19 cellular contexts compared by ENCODE assay signal in the genomic region with DNA sequence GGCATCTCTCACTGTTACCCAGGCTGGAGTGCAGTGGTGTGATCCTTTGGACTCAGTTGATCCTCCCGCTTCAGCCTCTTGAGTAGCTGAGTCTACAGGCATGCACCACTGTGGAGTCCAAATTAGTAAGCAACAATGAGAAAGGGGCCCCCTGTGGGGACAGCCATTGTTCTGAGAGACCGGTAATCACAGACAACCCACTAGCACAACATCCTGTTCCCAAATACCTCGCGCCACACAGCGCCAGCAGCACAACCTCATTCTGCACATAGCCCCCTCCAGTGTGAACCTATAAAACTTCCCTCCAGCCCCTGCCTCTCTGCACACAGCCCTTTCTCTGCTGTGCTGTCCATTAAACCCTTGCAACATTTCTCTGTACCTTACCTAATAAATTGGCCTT.
DNase-seq lines count a peak whose midpoint lies in the region; ATAC-seq lines count a peak whose summit lies in the region.
"Had no signal": no experiment of that assay in that cellular context is flagged by ENCODE, and none has a peak within 500 bp of the region (broad histone marks: within the 10 kb centered on the region; RNA-seq: fewer than 3 reads in every experiment).

No MANE protein-coding gene starts in this region.

- peak overlapping the region; percentile 100 for H3K9ac ChIP-seq in HUES6 (ENCODE audit: low read length)
- H3K9ac ChIP-seq in iPS-20b (ENCODE audit: low read depth, low read length), result peak overlapping the region; percentile 81; the same call in 1 of the 2 replicates
- H3K9ac ChIP-seq: KMS-11 had no signal

- H3K27ac ChIP-seq in HUES6 (ENCODE audit: low read depth, low read length) (peak overlapping the region; percentile 96), iPS-20b (ENCODE audit: low read length) (peak overlapping the region; percentile 78)
- H3K27ac ChIP-seq: adrenal gland, KMS-11, lower lobe of right lung, transverse colon had no signal

- H3K27me3 ChIP-seq in HUES6 (ENCODE audit: control insufficient read depth, insufficient read depth, low read length) (no peaks in the 10 kb centered on the region), iPS-20b (ENCODE audit: insufficient read depth, low read length) (no peaks in the 10 kb centered on the region)
- H3K27me3 ChIP-seq: adrenal gland, transverse colon had no signal

- peaks cover 6% of the 10 kb centered on the region; the same call in 1 of the 2 replicates for H3K36me3 ChIP-seq in HUES6 (ENCODE audit: control insufficient read depth, insufficient read depth, low read length)
- no peaks in the 10 kb centered on the region for H3K36me3 ChIP-seq in iPS-20b (ENCODE audit: insufficient read depth, low read depth, low read length)
- H3K36me3 ChIP-seq: adrenal gland, lower lobe of right lung, transverse colon had no signal

- H3K4me1 ChIP-seq in HUES6 (ENCODE audit: control insufficient read depth, insufficient read depth, low read length) (peaks cover 36% of the 10 kb centered on the region), iPS-20b (ENCODE audit: insufficient read depth, low read length) (peaks cover 20% of the 10 kb centered on the region)
- H3K4me1 ChIP-seq: adrenal gland, lower lobe of right lung, transverse colon had no signal

- DNase-seq in ELF-1 (ENCODE audit: low read depth, low spot score), result peak; percentile 91
- peak; percentile 66 for DNase-seq in dermis blood vessel endothelial cell
- no peak for DNase-seq in NCI-H2171 (lab: John Stamatoyannopoulos, UW)
- no peak for DNase-seq in left lobe of liver (ENCODE audit: low spot score)
- no peak for DNase-seq in NCI-H2227 treated with DMSO at 0.1 percent for 48 hours (lab: John Stamatoyannopoulos, UW)
- no peak for DNase-seq in SHP77 (lab: John Stamatoyannopoulos, UW)
- DNase-seq: activated CD4-positive, CD25-positive, alpha-beta regulatory T cell; adrenal gland; cerebellar nuclear complex; GF-D8; lower lobe of right lung; naive thymus-derived CD4-positive, alpha-beta T cell; NCI-H1436; PC-3; transverse colon had no signal

- ATAC-seq in left lobe of liver, result no peak
- ATAC-seq: activated T-helper 17 cell treated with anti-CD3 and anti-CD28 coated beads, Interleukin-2, amount 50 U/mL, for 72 hours; lower lobe of right lung; naive thymus-derived CD4-positive, alpha-beta T cell; PC-3 had no signal

- H3K4me3 ChIP-seq in HUES6 (ENCODE audit: low read depth, low read length) (peak overlapping the region; percentile 76; the same call in 1 of the 2 replicates), iPS-20b (ENCODE audit: low read length) (peak overlapping the region; percentile 48; the same call in 1 of the 2 replicates)
- H3K4me3 ChIP-seq: adrenal gland, lower lobe of right lung, transverse colon had no signal

- H3K9me3 ChIP-seq in HUES6 (ENCODE audit: control insufficient read depth, insufficient read depth, low read depth, low read length), result peaks cover 10% of the 10 kb centered on the region
- H3K9me3 ChIP-seq in iPS-20b (ENCODE audit: insufficient read depth, low read depth, low read length), result no peaks in the 10 kb centered on the region
- H3K9me3 ChIP-seq: adrenal gland, lower lobe of right lung, transverse colon had no signal

Comparison
In these comparisons a context has a peak if more than half of its experiments do, and no peak if none do; other contexts are left out.
1. DNase-seq: peak in ELF-1 (single experiment) and dermis blood vessel endothelial cell (single experiment); none in NCI-H2171 (single experiment), left lobe of liver (single experiment), NCI-H2227 treated with DMSO at 0.1 percent for 48 hours (single experiment) and SHP77 (0 of 2).